In the genomic region with DNA sequence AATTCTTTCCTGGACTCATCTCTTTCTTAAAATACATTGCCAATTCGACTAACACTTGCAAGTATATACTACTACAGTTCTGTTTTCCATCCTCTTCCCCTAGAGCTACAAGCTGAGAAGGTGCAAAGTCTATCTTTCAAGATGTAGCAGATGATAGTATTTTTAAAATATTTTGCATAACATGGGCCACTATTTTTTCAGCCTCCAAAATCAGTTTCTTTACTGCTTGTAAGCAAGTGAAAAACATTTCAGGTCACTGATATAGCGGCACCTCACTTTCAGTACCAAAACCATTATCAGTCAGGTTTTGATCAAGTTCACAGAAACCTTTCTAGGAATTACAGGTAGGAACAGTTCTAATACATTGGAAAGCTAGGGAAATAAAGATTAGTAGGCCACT, we compare ENCODE assay signal across 3 cellular contexts.
"Had no signal": no experiment of that assay in that cellular context is flagged by ENCODE, and none has a peak within 500 bp of the region (broad histone marks: within the 10 kb centered on the region; RNA-seq: fewer than 3 reads in every experiment).

No MANE protein-coding gene starts in this region.

- DNase-seq: GDM1, GF-D8 had no signal

- ATAC-seq: GM12878 had no signal
